9 cellular contexts compared by ENCODE assay signal in genomic region chr3:86774082-86774691, GRCh38.
DNase-seq lines count a peak whose midpoint lies in the region; ATAC-seq, FAIRE-seq and TF ChIP-seq lines count a peak whose summit lies in the region.
"Had no signal": no experiment of that assay in that cellular context is flagged by ENCODE, and none has a peak within 500 bp of the region (broad histone marks: within the 10 kb centered on the region; RNA-seq: fewer than 3 reads in every experiment).

No MANE protein-coding gene starts in this region.

- intact Hi-C loops in activated CD4-positive, alpha-beta T cell treated with anti-CD3 and anti-CD28 coated beads, Interleukin-2, amount 10 ng/mL, durations not matched to agents 24 days and 14 days (cut with micrococcal nuclease) = loop anchor here (1.0 to 2.0 kb wide), 2 partner anchors 309 to 394 kb away; no protein-coding TSS in a partner anchor

- H3K4me3 ChIP-seq in RWPE2 (ENCODE audit: severe bottlenecking) = no peak overlapping the region
- no peak overlapping the region for H3K4me3 ChIP-seq in foreskin fibroblast (ENCODE audit: low read depth in 1 of 2, low read length in 2 of 2)
- no peak overlapping the region for H3K4me3 ChIP-seq in neuronal stem cell (ENCODE audit: low read length in 2 of 2)

- no peaks in the 10 kb centered on the region for H3K36me3 Mint-ChIP-seq in activated CD4-positive, alpha-beta T cell treated with anti-CD3 and anti-CD28 coated beads, Interleukin-2, amount 10 ng/mL, durations not matched to agents 24 days and 14 days (ENCODE audit: low read depth)

- H2AK5ac ChIP-seq in neuronal stem cell (ENCODE audit: low read depth, low read length) = no peak overlapping the region

- H2BK12ac ChIP-seq in neuronal stem cell (ENCODE audit: low read length) = no peak overlapping the region

- no peaks in the 10 kb centered on the region for H3K4me1 ChIP-seq in RWPE2 (ENCODE audit: insufficient read depth, poor library complexity, severe bottlenecking)
- no peaks in the 10 kb centered on the region for H3K4me1 ChIP-seq in neuronal stem cell (ENCODE audit: control insufficient read depth in 2 of 2, insufficient read depth in 1 of 2, low read depth in 1 of 2, low read length in 2 of 2)

- H3K27me3 ChIP-seq in RWPE2 (ENCODE audit: insufficient read depth, poor library complexity, severe bottlenecking) (no peaks in the 10 kb centered on the region), neuronal stem cell (ENCODE audit: control insufficient read depth in 3 of 3, insufficient read depth in 3 of 3, low read depth in 1 of 3, low read length in 3 of 3) (no peaks in the 10 kb centered on the region)

- H3K4me1 Mint-ChIP-seq in activated CD4-positive, alpha-beta T cell treated with anti-CD3 and anti-CD28 coated beads, Interleukin-2, amount 10 ng/mL, durations not matched to agents 24 days and 14 days = no peaks in the 10 kb centered on the region

- no peaks in the 10 kb centered on the region for H3K9me3 Mint-ChIP-seq in activated CD4-positive, alpha-beta T cell treated with anti-CD3 and anti-CD28 coated beads, Interleukin-2, amount 10 ng/mL, durations not matched to agents 24 days and 14 days
- H3K9me3 Mint-ChIP-seq: stimulated activated naive CD8-positive, alpha-beta T cell treated with anti-CD3 and anti-CD28 coated beads, Interleukin-15, Interleukin-2, amounts not matched to agents 100 ng/mL and 50 ng/mL, for 24 hours had no signal

- H3K18ac ChIP-seq in neuronal stem cell (ENCODE audit: low read length) = no peak overlapping the region

- no peak overlapping the region for H2BK5ac ChIP-seq in neuronal stem cell (ENCODE audit: low read length)

- no peaks in the 10 kb centered on the region for H3K36me3 ChIP-seq in RWPE2 (ENCODE audit: low read depth)
- H3K36me3 ChIP-seq in neuronal stem cell (replicated peaks in 1 of 2; ENCODE audit: control insufficient read depth in 2 of 2, insufficient read depth in 2 of 2, low read length in 2 of 2) = no peaks in the 10 kb centered on the region

- no peak overlapping the region for H3K9ac ChIP-seq in neuronal stem cell (ENCODE audit: low read depth, low read length, poor library complexity)

- no peak overlapping the region for H3K14ac ChIP-seq in neuronal stem cell (ENCODE audit: low read length)

- no peak for ATAC-seq in RWPE2 (ENCODE audit: low read depth)
- no peak for ATAC-seq in HG02623 (IDR thresholded peaks at IDR 0.05; ENCODE audit: unreplicated experiment)

- DNase-seq in D721Med (ENCODE audit: insufficient read length, low spot score) = no peak
- peak; percentile 5 for DNase-seq in HTR-8/SVneo (ENCODE audit: insufficient read length, low spot score)
- no peak for DNase-seq in RWPE2 (ENCODE audit: low spot score)
- peak; percentile 14 to 64 for DNase-seq in foreskin fibroblast
- no peak for DNase-seq in neuronal stem cell (ENCODE audit: low spot score)
- no peak for DNase-seq in activated CD4-positive, alpha-beta T cell treated with anti-CD3 and anti-CD28 coated beads, Interleukin-2, amount 10 ng/mL, durations not matched to agents 24 days and 14 days
- no peak for DNase-seq in activated naive CD4-positive, alpha-beta T cell treated with anti-CD3 and anti-CD28 coated beads, Interleukin-2, amount 50 U/mL, for 16 hours

- H2BK120ac ChIP-seq in neuronal stem cell (ENCODE audit: low read depth, low read length) = no peak overlapping the region

- FAIRE-seq in D721Med (lab: Jason Lieb, UNC) (no peak), HTR-8/SVneo (lab: Jason Lieb, UNC) (no peak)

- no peaks in the 10 kb centered on the region for H3K27me3 Mint-ChIP-seq in activated CD4-positive, alpha-beta T cell treated with anti-CD3 and anti-CD28 coated beads, Interleukin-2, amount 10 ng/mL, durations not matched to agents 24 days and 14 days
- H3K27me3 Mint-ChIP-seq: stimulated activated naive CD8-positive, alpha-beta T cell treated with anti-CD3 and anti-CD28 coated beads, Interleukin-15, Interleukin-2, amounts not matched to agents 100 ng/mL and 50 ng/mL, for 24 hours had no signal

- H3K4me2 ChIP-seq in neuronal stem cell (ENCODE audit: insufficient read depth, low read length, poor library complexity, severe bottlenecking) = no peak overlapping the region

- no peak overlapping the region for H3K23ac ChIP-seq in neuronal stem cell (ENCODE audit: low read depth, low read length, poor library complexity)

- WGBS in neuronal stem cell (ENCODE audit: extremely low coverage in 2 of 2, insufficient read length in 2 of 2, insufficient replicate concordance in 1 of 2), 2 donors = no CpG with 5 or more reads among the region's 3 CpGs

- H3K27ac ChIP-seq in RWPE2 (ENCODE audit: poor library complexity, severe bottlenecking) (no peak overlapping the region), neuronal stem cell (replicated peaks; ENCODE audit: low read length) (no peak overlapping the region)

- H3K4ac ChIP-seq in neuronal stem cell (ENCODE audit: low read length) = no peak overlapping the region

- no peak overlapping the region for H3K27ac Mint-ChIP-seq in activated CD4-positive, alpha-beta T cell treated with anti-CD3 and anti-CD28 coated beads, Interleukin-2, amount 10 ng/mL, durations not matched to agents 24 days and 14 days
- H3K27ac Mint-ChIP-seq: stimulated activated naive CD8-positive, alpha-beta T cell treated with anti-CD3 and anti-CD28 coated beads, Interleukin-15, Interleukin-2, amounts not matched to agents 100 ng/mL and 50 ng/mL, for 24 hours had no signal

- no peak overlapping the region for H4K91ac ChIP-seq in neuronal stem cell (ENCODE audit: low read depth, low read length, poor library complexity)

- H3K4me3 Mint-ChIP-seq in activated CD4-positive, alpha-beta T cell treated with anti-CD3 and anti-CD28 coated beads, Interleukin-2, amount 10 ng/mL, durations not matched to agents 24 days and 14 days = no peak overlapping the region
- H3K4me3 Mint-ChIP-seq: stimulated activated naive CD8-positive, alpha-beta T cell treated with anti-CD3 and anti-CD28 coated beads, Interleukin-15, Interleukin-2, amounts not matched to agents 100 ng/mL and 50 ng/mL, for 24 hours had no signal

- no peak overlapping the region for H4K8ac ChIP-seq in neuronal stem cell (ENCODE audit: low read depth, low read length)

- no peak overlapping the region for H2BK15ac ChIP-seq in neuronal stem cell (ENCODE audit: low read length)

- H3K79me1 ChIP-seq in neuronal stem cell (ENCODE audit: low read depth, low read length) = no peaks in the 10 kb centered on the region

- no peaks in the 10 kb centered on the region for H3K9me3 ChIP-seq in RWPE2 (ENCODE audit: severe bottlenecking)
- H3K9me3 ChIP-seq in neuronal stem cell (replicated peaks in 1 of 2; ENCODE audit: control insufficient read depth in 2 of 2, insufficient read depth in 1 of 2, low read depth in 1 of 2, low read length in 2 of 2) = peaks cover 0 to 2% of the 10 kb centered on the region in 2 donors

- peak; percentile 63 for TF ChIP-seq CTCF in D721Med (IDR thresholded peaks at IDR 0.05; ENCODE audit: insufficient read depth, missing control alignments)
- peak; percentile 73 for TF ChIP-seq CTCF in RWPE2 (IDR thresholded peaks at IDR 0.05; ENCODE audit: poor library complexity, severe bottlenecking)
- peak; percentile 17 for TF ChIP-seq CTCF in foreskin fibroblast (IDR thresholded peaks at IDR 0.05; ENCODE audit: low read depth, low read length)

- no peak overlapping the region for H2AFZ ChIP-seq in neuronal stem cell (ENCODE audit: low read length)

Comparison
In these comparisons a context has a peak if more than half of its experiments do, and no peak if none do; other contexts are left out.
1. DNase-seq: peak in HTR-8/SVneo (single experiment) and foreskin fibroblast (2 of 2); none in D721Med (single experiment), RWPE2 (single experiment), neuronal stem cell (single experiment), activated CD4-positive, alpha-beta T cell treated with anti-CD3 and anti-CD28 coated beads, Interleukin-2, amount 10 ng/mL, durations not matched to agents 24 days and 14 days (single experiment) and activated naive CD4-positive, alpha-beta T cell treated with anti-CD3 and anti-CD28 coated beads, Interleukin-2, amount 50 U/mL, for 16 hours (single experiment).
2. CTCF ChIP-seq: peak in every context shown above with its lines; median percentile 73 in RWPE2; 63 in D721Med; 17 in foreskin fibroblast.